Comparison of ENCODE assay signal across 1 cellular context in the genomic region with DNA sequence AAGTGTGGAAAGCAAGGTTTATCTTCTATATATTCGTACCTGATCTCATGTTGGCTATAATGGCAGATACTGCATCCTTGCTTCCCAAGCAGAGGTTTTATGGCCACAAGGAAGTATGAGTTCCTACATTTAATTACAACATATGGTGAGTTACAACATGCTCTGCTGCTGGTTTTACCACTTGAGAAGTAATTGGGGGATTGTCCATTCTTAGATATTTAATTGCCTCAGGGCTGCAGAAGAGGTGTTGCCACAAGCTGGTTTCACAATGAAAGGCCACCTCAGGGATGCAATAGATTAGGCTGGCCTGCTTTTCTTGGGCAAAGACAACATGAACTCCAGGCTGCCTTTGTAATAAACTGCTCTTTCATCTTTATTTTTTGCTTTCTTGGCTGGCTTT.
TF ChIP-seq lines count a peak whose summit lies in the region.

No MANE protein-coding gene starts in this region.

TF ChIP-seq in WTC11, 78 proteins besides CTCF, POLR2A, EP300 and RAD21 (continued from another document):
- TF ChIP-seq, protein P1, sequence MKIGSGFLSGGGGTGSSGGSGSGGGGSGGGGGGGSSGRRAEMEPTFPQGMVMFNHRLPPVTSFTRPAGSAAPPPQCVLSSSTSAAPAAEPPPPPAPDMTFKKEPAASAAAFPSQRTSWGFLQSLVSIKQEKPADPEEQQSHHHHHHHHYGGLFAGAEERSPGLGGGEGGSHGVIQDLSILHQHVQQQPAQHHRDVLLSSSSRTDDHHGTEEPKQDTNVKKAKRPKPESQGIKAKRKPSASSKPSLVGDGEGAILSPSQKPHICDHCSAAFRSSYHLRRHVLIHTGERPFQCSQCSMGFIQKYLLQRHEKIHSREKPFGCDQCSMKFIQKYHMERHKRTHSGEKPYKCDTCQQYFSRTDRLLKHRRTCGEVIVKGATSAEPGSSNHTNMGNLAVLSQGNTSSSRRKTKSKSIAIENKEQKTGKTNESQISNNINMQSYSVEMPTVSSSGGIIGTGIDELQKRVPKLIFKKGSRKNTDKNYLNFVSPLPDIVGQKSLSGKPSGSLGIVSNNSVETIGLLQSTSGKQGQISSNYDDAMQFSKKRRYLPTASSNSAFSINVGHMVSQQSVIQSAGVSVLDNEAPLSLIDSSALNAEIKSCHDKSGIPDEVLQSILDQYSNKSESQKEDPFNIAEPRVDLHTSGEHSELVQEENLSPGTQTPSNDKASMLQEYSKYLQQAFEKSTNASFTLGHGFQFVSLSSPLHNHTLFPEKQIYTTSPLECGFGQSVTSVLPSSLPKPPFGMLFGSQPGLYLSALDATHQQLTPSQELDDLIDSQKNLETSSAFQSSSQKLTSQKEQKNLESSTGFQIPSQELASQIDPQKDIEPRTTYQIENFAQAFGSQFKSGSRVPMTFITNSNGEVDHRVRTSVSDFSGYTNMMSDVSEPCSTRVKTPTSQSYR (CRISPR knock-in tag; IDR thresholded peaks at IDR 0.05): no peak
- TF ChIP-seq, protein P2, sequence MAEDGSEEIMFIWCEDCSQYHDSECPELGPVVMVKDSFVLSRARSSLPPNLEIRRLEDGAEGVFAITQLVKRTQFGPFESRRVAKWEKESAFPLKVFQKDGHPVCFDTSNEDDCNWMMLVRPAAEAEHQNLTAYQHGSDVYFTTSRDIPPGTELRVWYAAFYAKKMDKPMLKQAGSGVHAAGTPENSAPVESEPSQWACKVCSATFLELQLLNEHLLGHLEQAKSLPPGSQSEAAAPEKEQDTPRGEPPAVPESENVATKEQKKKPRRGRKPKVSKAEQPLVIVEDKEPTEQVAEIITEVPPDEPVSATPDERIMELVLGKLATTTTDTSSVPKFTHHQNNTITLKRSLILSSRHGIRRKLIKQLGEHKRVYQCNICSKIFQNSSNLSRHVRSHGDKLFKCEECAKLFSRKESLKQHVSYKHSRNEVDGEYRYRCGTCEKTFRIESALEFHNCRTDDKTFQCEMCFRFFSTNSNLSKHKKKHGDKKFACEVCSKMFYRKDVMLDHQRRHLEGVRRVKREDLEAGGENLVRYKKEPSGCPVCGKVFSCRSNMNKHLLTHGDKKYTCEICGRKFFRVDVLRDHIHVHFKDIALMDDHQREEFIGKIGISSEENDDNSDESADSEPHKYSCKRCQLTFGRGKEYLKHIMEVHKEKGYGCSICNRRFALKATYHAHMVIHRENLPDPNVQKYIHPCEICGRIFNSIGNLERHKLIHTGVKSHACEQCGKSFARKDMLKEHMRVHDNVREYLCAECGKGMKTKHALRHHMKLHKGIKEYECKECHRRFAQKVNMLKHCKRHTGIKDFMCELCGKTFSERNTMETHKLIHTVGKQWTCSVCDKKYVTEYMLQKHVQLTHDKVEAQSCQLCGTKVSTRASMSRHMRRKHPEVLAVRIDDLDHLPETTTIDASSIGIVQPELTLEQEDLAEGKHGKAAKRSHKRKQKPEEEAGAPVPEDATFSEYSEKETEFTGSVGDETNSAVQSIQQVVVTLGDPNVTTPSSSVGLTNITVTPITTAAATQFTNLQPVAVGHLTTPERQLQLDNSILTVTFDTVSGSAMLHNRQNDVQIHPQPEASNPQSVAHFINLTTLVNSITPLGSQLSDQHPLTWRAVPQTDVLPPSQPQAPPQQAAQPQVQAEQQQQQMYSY (CRISPR knock-in tag; IDR thresholded peaks at IDR 0.05): no peak
- TF ChIP-seq, protein P3, sequence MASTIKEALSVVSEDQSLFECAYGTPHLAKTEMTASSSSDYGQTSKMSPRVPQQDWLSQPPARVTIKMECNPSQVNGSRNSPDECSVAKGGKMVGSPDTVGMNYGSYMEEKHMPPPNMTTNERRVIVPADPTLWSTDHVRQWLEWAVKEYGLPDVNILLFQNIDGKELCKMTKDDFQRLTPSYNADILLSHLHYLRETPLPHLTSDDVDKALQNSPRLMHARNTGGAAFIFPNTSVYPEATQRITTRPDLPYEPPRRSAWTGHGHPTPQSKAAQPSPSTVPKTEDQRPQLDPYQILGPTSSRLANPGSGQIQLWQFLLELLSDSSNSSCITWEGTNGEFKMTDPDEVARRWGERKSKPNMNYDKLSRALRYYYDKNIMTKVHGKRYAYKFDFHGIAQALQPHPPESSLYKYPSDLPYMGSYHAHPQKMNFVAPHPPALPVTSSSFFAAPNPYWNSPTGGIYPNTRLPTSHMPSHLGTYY (CRISPR knock-in tag; IDR thresholded peaks at IDR 0.05): no peak
- TF ChIP-seq PRRX2 (CRISPR knock-in tag; IDR thresholded peaks at IDR 0.05): no peak
- TF ChIP-seq, protein P4, sequence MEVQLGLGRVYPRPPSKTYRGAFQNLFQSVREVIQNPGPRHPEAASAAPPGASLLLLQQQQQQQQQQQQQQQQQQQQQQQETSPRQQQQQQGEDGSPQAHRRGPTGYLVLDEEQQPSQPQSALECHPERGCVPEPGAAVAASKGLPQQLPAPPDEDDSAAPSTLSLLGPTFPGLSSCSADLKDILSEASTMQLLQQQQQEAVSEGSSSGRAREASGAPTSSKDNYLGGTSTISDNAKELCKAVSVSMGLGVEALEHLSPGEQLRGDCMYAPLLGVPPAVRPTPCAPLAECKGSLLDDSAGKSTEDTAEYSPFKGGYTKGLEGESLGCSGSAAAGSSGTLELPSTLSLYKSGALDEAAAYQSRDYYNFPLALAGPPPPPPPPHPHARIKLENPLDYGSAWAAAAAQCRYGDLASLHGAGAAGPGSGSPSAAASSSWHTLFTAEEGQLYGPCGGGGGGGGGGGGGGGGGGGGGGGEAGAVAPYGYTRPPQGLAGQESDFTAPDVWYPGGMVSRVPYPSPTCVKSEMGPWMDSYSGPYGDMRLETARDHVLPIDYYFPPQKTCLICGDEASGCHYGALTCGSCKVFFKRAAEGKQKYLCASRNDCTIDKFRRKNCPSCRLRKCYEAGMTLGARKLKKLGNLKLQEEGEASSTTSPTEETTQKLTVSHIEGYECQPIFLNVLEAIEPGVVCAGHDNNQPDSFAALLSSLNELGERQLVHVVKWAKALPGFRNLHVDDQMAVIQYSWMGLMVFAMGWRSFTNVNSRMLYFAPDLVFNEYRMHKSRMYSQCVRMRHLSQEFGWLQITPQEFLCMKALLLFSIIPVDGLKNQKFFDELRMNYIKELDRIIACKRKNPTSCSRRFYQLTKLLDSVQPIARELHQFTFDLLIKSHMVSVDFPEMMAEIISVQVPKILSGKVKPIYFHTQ (CRISPR knock-in tag; IDR thresholded peaks at IDR 0.05): no peak
- no peak for TF ChIP-seq IRF2 (CRISPR knock-in tag; IDR thresholded peaks at IDR 0.05; ENCODE audit: borderline replicate concordance, low read depth)
- no peak for TF ChIP-seq ESRRA (CRISPR knock-in tag; IDR thresholded peaks at IDR 0.05; ENCODE audit: borderline replicate concordance)
TF ChIP-seq in WTC11: peak in this region for 0.
